Comparison of ENCODE assay signal across 8 cellular contexts in genomic region chr12:105226219-105226618, GRCh38. TPM values are rescaled to one million over a fixed set of nuclear protein-coding genes. Genes with fewer than 3 reads are reported as not detected.
DNase-seq lines count a peak whose midpoint lies in the region; ATAC-seq, FAIRE-seq and TF ChIP-seq lines count a peak whose summit lies in the region.

No MANE protein-coding gene starts in this region.

- H3K4me2 ChIP-seq in DND-41 (ENCODE audit: insufficient read depth, low read length), result no peak overlapping the region

- H3K9ac ChIP-seq in DND-41 (ENCODE audit: low read depth, low read length), result no peak overlapping the region

- ATAC-seq in DND-41 (ENCODE audit: insufficient read depth, low read depth), result peak; percentile 82
- peak; percentile 67 for ATAC-seq in HG03066 (IDR thresholded peaks at IDR 0.05; ENCODE audit: low read depth, unreplicated experiment)
- peak; percentile 74 for ATAC-seq in activated naive CD8-positive, alpha-beta T cell treated with anti-CD3 and anti-CD28 coated beads, Interleukin-2, amount 50 U/mL, for 24 hours
- peak; percentile 86 to 89 for ATAC-seq in right cardiac atrium
- ATAC-seq in GM19463 (IDR thresholded peaks at IDR 0.05; ENCODE audit: unreplicated experiment), result no peak

- H3K4me3 Mint-ChIP-seq in activated naive CD8-positive, alpha-beta T cell treated with anti-CD3 and anti-CD28 coated beads, Interleukin-2, amount 50 U/mL, for 24 hours, result peak overlapping the region; percentile 11

- intact Hi-C loops in right cardiac atrium (cut with DNase I), result no loop called here

- peaks cover 53% of the 10 kb centered on the region for H3K4me1 Mint-ChIP-seq in activated naive CD8-positive, alpha-beta T cell treated with anti-CD3 and anti-CD28 coated beads, Interleukin-2, amount 50 U/mL, for 24 hours

- H3K79me2 ChIP-seq in DND-41 (ENCODE audit: insufficient read depth, low read length), result no peaks in the 10 kb centered on the region

- H3K27me3 ChIP-seq in DND-41 (ENCODE audit: insufficient read depth, low read length, poor library complexity) (no peaks in the 10 kb centered on the region), right cardiac atrium (ENCODE audit: control insufficient read depth, insufficient read depth) (no peaks in the 10 kb centered on the region), small intestine (ENCODE audit: control insufficient read depth in 2 of 2, insufficient read depth in 2 of 2, low read length in 2 of 2) (no peaks in the 10 kb centered on the region)

- H3K36me3 ChIP-seq in DND-41 (ENCODE audit: insufficient read depth, low read length), result peaks cover 52% of the 10 kb centered on the region
- H3K36me3 ChIP-seq in small intestine (ENCODE audit: control insufficient read depth in 2 of 2, insufficient read depth in 2 of 2, low read length in 2 of 2), result peaks cover 0 to 18% of the 10 kb centered on the region in 2 donors

- TF ChIP-seq CTCF in DND-41 (IDR thresholded peaks at IDR 0.05; ENCODE audit: borderline replicate concordance, extremely low read depth, low read length, poor library complexity, severe bottlenecking), result no peak

- WGBS in right cardiac atrium, result 14% methylated on average over 8 of the region's 8 CpGs
- WGBS in small intestine, 3 donors, result 43 to 78% (median 61%) methylated on average over 8 of the region's 8 CpGs

- H3K4me1 ChIP-seq in DND-41 (ENCODE audit: insufficient read depth, low read length) (no peaks in the 10 kb centered on the region), right cardiac atrium (ENCODE audit: control insufficient read depth, insufficient read depth, low read length) (peaks cover 22% of the 10 kb centered on the region), small intestine (ENCODE audit: control insufficient read depth in 2 of 2, insufficient read depth in 1 of 2, low read depth in 1 of 2, low read length in 1 of 2) (peaks cover 8 to 21% of the 10 kb centered on the region in 2 donors)

- H3K27ac ChIP-seq in DND-41 (ENCODE audit: low read length) (no peak overlapping the region), right cardiac atrium (ENCODE audit: low read length) (peak overlapping the region; percentile 12), small intestine (ENCODE audit: low read depth in 1 of 2, low read length in 1 of 2) (no peak overlapping the region)

- H3K9me3 ChIP-seq in DND-41 (ENCODE audit: insufficient read depth, low read length, severe bottlenecking) (no peaks in the 10 kb centered on the region), right cardiac atrium (ENCODE audit: control insufficient read depth, low read length) (no peaks in the 10 kb centered on the region), small intestine (ENCODE audit: control insufficient read depth, low read depth) (no peaks in the 10 kb centered on the region)

- no peak overlapping the region for H2AFZ ChIP-seq in DND-41 (ENCODE audit: low read depth, low read length)

- no peak for FAIRE-seq in small intestine (lab: Jason Lieb, UNC)

- H3K9me3 Mint-ChIP-seq in activated naive CD8-positive, alpha-beta T cell treated with anti-CD3 and anti-CD28 coated beads, Interleukin-2, amount 50 U/mL, for 24 hours, result no peaks in the 10 kb centered on the region

- H3K27ac Mint-ChIP-seq in activated naive CD8-positive, alpha-beta T cell treated with anti-CD3 and anti-CD28 coated beads, Interleukin-2, amount 50 U/mL, for 24 hours, result peak overlapping the region; percentile 60

- H4K20me1 ChIP-seq in DND-41 (ENCODE audit: insufficient read depth, low read length), result no peaks in the 10 kb centered on the region

- H3K4me3 ChIP-seq in DND-41 (ENCODE audit: low read depth in 1 of 2, low read length in 2 of 2) (no peak overlapping the region), right cardiac atrium (ENCODE audit: low read length) (no peak overlapping the region), small intestine (ENCODE audit: low read depth in 1 of 2, low read length in 2 of 2) (no peak overlapping the region)

- peaks cover 32% of the 10 kb centered on the region for H3K36me3 Mint-ChIP-seq in activated naive CD8-positive, alpha-beta T cell treated with anti-CD3 and anti-CD28 coated beads, Interleukin-2, amount 50 U/mL, for 24 hours (ENCODE audit: low read depth)

- DNase-seq in DND-41 (peak; percentile 30), right cardiac atrium (peak; percentile 59 to 73 (median 67)), smooth muscle cell of the brain vasculature (ENCODE audit: low read depth, low spot score) (peak; percentile 69), small intestine (no peak)
- DNase-seq in activated naive CD8-positive, alpha-beta T cell treated with anti-CD3 and anti-CD28 coated beads, Interleukin-2, amount 50 U/mL, for 24 hours, result peak; percentile 25
- no peak for DNase-seq in stimulated activated CD4-positive, alpha-beta T cell treated with anti-CD3 and anti-CD28 coated beads, Interleukin-1b, Interleukin-23, amount 100 ng/mL, for 48 hours

- no peaks in the 10 kb centered on the region for H3K27me3 Mint-ChIP-seq in activated naive CD8-positive, alpha-beta T cell treated with anti-CD3 and anti-CD28 coated beads, Interleukin-2, amount 50 U/mL, for 24 hours

RNA-seq across cellular contexts. Expression of gene APPL2, which starts 9.8 kb away (rescaled TPM):
- total RNA-seq in right cardiac atrium, result 10 to 100 TPM; 14.2 to 27.9 (median 24.3) TPM
- polyA plus RNA-seq in right cardiac atrium, result 13.4 TPM
- 10 to 100 TPM; 22.8 to 85.9 (median 79.6) TPM for polyA plus RNA-seq in small intestine

Comparison
In these comparisons a context has a peak if more than half of its experiments do, and no peak if none do; other contexts are left out.
1. DNase-seq: peak in DND-41 (single experiment), activated naive CD8-positive, alpha-beta T cell treated with anti-CD3 and anti-CD28 coated beads, Interleukin-2, amount 50 U/mL, for 24 hours (single experiment), right cardiac atrium (3 of 3) and smooth muscle cell of the brain vasculature (single experiment); none in small intestine (single experiment) and stimulated activated CD4-positive, alpha-beta T cell treated with anti-CD3 and anti-CD28 coated beads, Interleukin-1b, Interleukin-23, amount 100 ng/mL, for 48 hours (single experiment).